In the genomic region with DNA sequence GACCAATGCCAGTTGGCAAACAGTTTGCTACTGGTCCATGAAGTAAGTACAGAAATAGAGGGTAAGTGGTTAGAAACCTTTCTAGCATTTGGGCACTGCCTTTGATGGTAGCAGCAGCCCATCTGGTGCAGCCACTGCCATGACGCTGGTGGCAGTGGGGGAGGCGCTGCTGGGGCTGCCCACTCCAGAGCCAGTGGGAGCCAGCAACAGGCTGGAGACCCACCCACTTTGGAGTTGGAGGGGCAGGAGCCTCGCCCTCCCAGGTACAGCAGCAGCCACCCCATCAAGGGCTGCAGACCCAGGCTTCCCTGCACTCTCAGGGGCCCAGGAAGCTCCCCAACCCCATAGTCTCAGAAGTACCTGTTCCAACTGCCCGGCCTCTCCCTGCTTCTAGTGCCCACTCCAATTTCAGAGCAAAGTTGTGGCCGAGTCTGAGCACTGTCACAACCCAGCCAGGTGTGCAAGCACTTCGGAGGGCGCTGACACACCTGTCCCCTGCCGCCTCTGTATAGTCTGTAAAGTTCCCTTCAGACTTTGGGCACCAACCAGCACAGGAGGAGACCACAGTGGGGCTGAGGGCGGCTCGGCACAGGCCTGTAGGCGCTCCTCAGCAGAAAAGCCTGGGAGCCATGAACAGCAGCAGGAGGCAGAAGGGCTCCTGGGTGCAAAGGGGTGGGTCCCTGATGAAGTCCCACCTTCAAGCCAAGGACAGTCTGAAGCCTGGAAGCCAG, we compare ENCODE assay signal across 22 cellular contexts.
"Had no signal": no experiment of that assay in that cellular context is flagged by ENCODE, and none has a peak within 500 bp of the region (broad histone marks: within the 10 kb centered on the region; RNA-seq: fewer than 3 reads in every experiment).

No MANE protein-coding gene starts in this region.

- H3K27me3 ChIP-seq: breast epithelium, colonic mucosa, dorsolateral prefrontal cortex, esophagus muscularis mucosa, gastroesophageal sphincter, heart left ventricle had no signal

- H3K9me3 ChIP-seq: breast epithelium, colonic mucosa, esophagus muscularis mucosa, gastroesophageal sphincter, heart left ventricle had no signal

- FAIRE-seq: endothelial cell of umbilical vein, islet of Langerhans, small intestine had no signal

- ATAC-seq: activated CD4-positive, alpha-beta T cell treated with anti-CD3 and anti-CD28 coated beads for 36 hours; effector memory CD8-positive, alpha-beta T cell; gastroesophageal sphincter; stimulated activated naive B cell treated with anti-CD40 and anti-IgM and Interleukin-4, amounts not matched to agents 10 μg/mL and 1 μg/mL and 100 μg/mL, for 72 hours; T-helper 17 cell had no signal

- H3K27ac ChIP-seq: breast epithelium, colonic mucosa, esophagus muscularis mucosa, gastroesophageal sphincter had no signal

- H3K4me3 ChIP-seq: breast epithelium, colonic mucosa, esophagus muscularis mucosa, gastroesophageal sphincter had no signal

- H3K36me3 ChIP-seq: breast epithelium, colonic mucosa, esophagus muscularis mucosa, gastroesophageal sphincter, heart left ventricle had no signal

- DNase-seq: activated B cell treated with CpG ODN at 0.5 μM for 24 hours; activated CD4-positive, alpha-beta memory T cell treated with anti-CD3 and anti-CD28 coated beads for 36 hours; activated CD4-positive, alpha-beta T cell treated with anti-CD3 and anti-CD28 coated beads for 36 hours; activated naive CD4-positive, alpha-beta T cell treated with Interleukin-2 at 50 U/mL for 16 hours; activated naive CD8-positive, alpha-beta T cell treated with anti-CD3 and anti-CD28 coated beads for 36 hours; activated T-cell treated with anti-CD3 and anti-CD28 coated beads, Interleukin-2, amount 50 U/mL, for 48 hours; colonic mucosa; dorsolateral prefrontal cortex; effector memory CD8-positive, alpha-beta T cell; heart left ventricle; mesenchymal stem cell; nephron progenitor cell; nucleus accumbens; small intestine; stimulated activated CD4-positive, alpha-beta T cell treated with anti-CD3 and anti-CD28 coated beads, Interleukin-2, amount 100 ng/mL, for 24 hours; stimulated activated naive B cell treated with anti-CD40 and anti-IgM and Interleukin-4, amounts not matched to agents 10 μg/mL and 1 μg/mL and 100 μg/mL, for 72 hours; T-helper 17 cell had no signal

- H3K4me1 ChIP-seq: breast epithelium, colonic mucosa, gastroesophageal sphincter had no signal
